3 cellular contexts compared by ENCODE assay signal in genomic region chr4:26322349-26322748, GRCh38.
TF ChIP-seq lines count a peak whose summit lies in the region.

No MANE protein-coding gene starts in this region.

TF ChIP-seq in IMR-90, 13 proteins besides CTCF, POLR2A, EP300 and RAD21:
- no peak for TF ChIP-seq FOS (IDR thresholded peaks at IDR 0.05; ENCODE audit: low read depth, low read length)
- no peak for TF ChIP-seq BHLHE40 (IDR thresholded peaks at IDR 0.05; ENCODE audit: low read depth, low read length)
- TF ChIP-seq CHD1 (IDR thresholded peaks at IDR 0.05; ENCODE audit: low read depth, low read length): no peak
- no peak for TF ChIP-seq RFX5 (IDR thresholded peaks at IDR 0.05; ENCODE audit: low read depth, low read length)
- TF ChIP-seq, protein P1, sequence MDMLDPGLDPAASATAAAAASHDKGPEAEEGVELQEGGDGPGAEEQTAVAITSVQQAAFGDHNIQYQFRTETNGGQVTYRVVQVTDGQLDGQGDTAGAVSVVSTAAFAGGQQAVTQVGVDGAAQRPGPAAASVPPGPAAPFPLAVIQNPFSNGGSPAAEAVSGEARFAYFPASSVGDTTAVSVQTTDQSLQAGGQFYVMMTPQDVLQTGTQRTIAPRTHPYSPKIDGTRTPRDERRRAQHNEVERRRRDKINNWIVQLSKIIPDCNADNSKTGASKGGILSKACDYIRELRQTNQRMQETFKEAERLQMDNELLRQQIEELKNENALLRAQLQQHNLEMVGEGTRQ (IDR thresholded peaks at IDR 0.05; ENCODE audit: low read depth, low read length): no peak
- TF ChIP-seq MAFK (IDR thresholded peaks at IDR 0.05; ENCODE audit: low read depth, low read length): no peak
- TF ChIP-seq RCOR1 (IDR thresholded peaks at IDR 0.05; ENCODE audit: insufficient replicate concordance, low read length): no peak
- no peak for TF ChIP-seq MAZ (IDR thresholded peaks at IDR 0.05; ENCODE audit: borderline replicate concordance, low read depth, low read length)
- no peak for TF ChIP-seq CEBPB (IDR thresholded peaks at IDR 0.05; ENCODE audit: low read depth, low read length)

TF ChIP-seq in K562, 482 proteins besides CTCF, POLR2A, EP300 and RAD21:
- no peak for TF ChIP-seq KAT2B (IDR thresholded peaks at IDR 0.05; ENCODE audit: low read depth, low read length)
- TF ChIP-seq, protein P2, sequence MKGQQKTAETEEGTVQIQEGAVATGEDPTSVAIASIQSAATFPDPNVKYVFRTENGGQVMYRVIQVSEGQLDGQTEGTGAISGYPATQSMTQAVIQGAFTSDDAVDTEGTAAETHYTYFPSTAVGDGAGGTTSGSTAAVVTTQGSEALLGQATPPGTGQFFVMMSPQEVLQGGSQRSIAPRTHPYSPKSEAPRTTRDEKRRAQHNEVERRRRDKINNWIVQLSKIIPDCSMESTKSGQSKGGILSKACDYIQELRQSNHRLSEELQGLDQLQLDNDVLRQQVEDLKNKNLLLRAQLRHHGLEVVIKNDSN (CRISPR knock-in tag; IDR thresholded peaks at IDR 0.05): no peak
- TF ChIP-seq, protein P3, sequence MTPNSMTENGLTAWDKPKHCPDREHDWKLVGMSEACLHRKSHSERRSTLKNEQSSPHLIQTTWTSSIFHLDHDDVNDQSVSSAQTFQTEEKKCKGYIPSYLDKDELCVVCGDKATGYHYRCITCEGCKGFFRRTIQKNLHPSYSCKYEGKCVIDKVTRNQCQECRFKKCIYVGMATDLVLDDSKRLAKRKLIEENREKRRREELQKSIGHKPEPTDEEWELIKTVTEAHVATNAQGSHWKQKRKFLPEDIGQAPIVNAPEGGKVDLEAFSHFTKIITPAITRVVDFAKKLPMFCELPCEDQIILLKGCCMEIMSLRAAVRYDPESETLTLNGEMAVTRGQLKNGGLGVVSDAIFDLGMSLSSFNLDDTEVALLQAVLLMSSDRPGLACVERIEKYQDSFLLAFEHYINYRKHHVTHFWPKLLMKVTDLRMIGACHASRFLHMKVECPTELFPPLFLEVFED (CRISPR knock-in tag; conservative IDR thresholded peaks at IDR 0.05): no peak
- TF ChIP-seq NR2F6 (CRISPR knock-in tag; IDR thresholded peaks at IDR 0.05): no peak
- no peak for TF ChIP-seq NR1H2 (CRISPR knock-in tag; IDR thresholded peaks at IDR 0.05)

TF ChIP-seq in HEK293T, 16 proteins besides CTCF, POLR2A, EP300 and RAD21:
- TF ChIP-seq SP1 (IDR thresholded peaks at IDR 0.05): no peak
- TF ChIP-seq FOXA1 (IDR thresholded peaks at IDR 0.05): no peak
- TF ChIP-seq, protein P4, sequence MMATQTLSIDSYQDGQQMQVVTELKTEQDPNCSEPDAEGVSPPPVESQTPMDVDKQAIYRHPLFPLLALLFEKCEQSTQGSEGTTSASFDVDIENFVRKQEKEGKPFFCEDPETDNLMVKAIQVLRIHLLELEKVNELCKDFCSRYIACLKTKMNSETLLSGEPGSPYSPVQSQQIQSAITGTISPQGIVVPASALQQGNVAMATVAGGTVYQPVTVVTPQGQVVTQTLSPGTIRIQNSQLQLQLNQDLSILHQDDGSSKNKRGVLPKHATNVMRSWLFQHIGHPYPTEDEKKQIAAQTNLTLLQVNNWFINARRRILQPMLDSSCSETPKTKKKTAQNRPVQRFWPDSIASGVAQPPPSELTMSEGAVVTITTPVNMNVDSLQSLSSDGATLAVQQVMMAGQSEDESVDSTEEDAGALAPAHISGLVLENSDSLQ (IDR thresholded peaks at IDR 0.05): no peak
- TF ChIP-seq SUZ12 (IDR thresholded peaks at IDR 0.05): no peak
- TF ChIP-seq L3MBTL2 (conservative IDR thresholded peaks at IDR 0.05): no peak
- TF ChIP-seq FOXK2 (IDR thresholded peaks at IDR 0.05): no peak
- no peak for TF ChIP-seq ARNT (IDR thresholded peaks at IDR 0.05)
- no peak for TF ChIP-seq HDGF (IDR thresholded peaks at IDR 0.05; ENCODE audit: borderline replicate concordance)
